ENCODE assay signal across 9 cellular contexts in the genomic region with DNA sequence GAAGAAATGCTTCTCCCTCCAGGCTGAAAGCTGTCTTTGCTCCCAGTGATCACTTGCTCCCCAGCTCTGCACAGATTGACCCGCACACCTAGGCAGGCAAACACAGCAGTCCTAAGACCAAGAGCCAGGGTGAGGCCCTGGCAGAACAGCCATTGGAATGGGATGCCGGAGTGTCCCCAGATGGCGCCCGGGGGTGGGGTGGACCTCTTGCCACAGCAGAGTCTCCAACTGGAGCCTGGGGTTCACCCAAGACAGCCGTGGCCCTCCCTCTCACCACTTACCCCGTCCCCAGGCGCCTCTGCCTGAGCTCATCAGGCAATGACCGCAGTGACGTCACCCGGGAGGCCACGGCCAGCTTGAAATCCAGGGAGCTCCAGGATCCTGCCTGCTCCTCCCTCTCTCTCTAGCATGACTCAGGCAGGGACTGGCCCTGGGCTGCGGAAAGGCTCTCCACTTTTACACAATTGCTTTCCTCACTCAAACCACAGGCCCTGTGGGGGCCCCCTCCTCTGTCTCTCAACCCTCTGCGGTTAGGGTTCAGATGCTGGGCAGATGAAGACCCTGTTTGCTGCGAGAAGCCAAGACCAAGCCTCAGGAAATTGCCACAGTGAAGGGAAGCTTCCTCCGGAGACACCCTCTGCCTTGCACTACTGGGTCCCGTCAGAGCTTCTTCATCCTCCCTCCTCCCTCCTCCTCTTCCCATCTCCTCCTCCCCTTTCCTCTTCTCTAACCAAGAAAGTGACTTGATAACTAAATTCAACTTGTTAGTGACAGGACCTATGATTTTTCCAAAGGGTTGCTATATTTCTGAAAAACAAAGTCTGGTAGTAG. TPM values are rescaled to one million over a fixed set of nuclear protein-coding genes. Genes with fewer than 3 reads are reported as not detected.
A peak's percentile ranks its signal among the peaks of the same experiment; 100 is the strongest.
DNase-seq lines count a peak whose midpoint lies in the region; ATAC-seq, FAIRE-seq and TF ChIP-seq lines count a peak whose summit lies in the region.
"Had no signal": no experiment of that assay in that cellular context is flagged by ENCODE, and none has a peak within 500 bp of the region (broad histone marks: within the 10 kb centered on the region; RNA-seq: fewer than 3 reads in every experiment).

No MANE protein-coding gene starts in this region.

- peaks cover 20% of the 10 kb centered on the region for H3K4me1 Mint-ChIP-seq in brain

- DNase-seq in A549 (ENCODE audit: low read depth in 1 of 2, low spot score in 1 of 2) (peak; percentile 96 to 99), HFF-Myc (ENCODE audit: extremely low read depth, low read depth) (peak; percentile 96), SW480 (ENCODE audit: low spot score) (peak; percentile 94), iPS-NIHi11 (ENCODE audit: low spot score) (peak; percentile 83), skeletal muscle cell (ENCODE audit: low read depth) (peak; percentile 99), NAMALWA (ENCODE audit: low spot score) (no peak)

- peak; percentile 55 to 89; a peak in 3 of 5 replicates for TF ChIP-seq EP300 in A549 (IDR thresholded peaks at IDR 0.05)

- CTCF ChIA-PET in A549 (lab: Yijun Ruan, JAX) = interaction anchor here (0.8 to 26.1 kb wide), 19 partner anchors 9 to 659 kb away, joined by 3 to 1179 read pairs (median 4); partner anchors contain the start of genes ASB6 and PTGES

- H3K27ac Mint-ChIP-seq in brain = peak overlapping the region in 3 of 5 experiments; percentile 36 to 94 (median 70)

- no peaks in the 10 kb centered on the region for H3K36me3 Mint-ChIP-seq in brain

- TF ChIP-seq POLR2A in A549 (IDR thresholded peaks at IDR 0.05; ENCODE audit: low read length) = peak; percentile 42

- TF ChIP-seq RAD21 in A549 (conservative IDR thresholded peaks at IDR 0.05 in 1 of 2, IDR thresholded peaks at IDR 0.05 in 1 of 2) = peak in 1 of 2 experiments; percentile 26; a peak in 1 of 5 replicates

- POLR2A ChIA-PET in A549 (lab: Yijun Ruan, JAX) = interaction anchor here (0.5 to 3.5 kb wide), 15 partner anchors 10 to 311 kb away, joined by 3 to 27 read pairs (median 5); partner anchors contain the start of gene PTGES

- peaks cover 0 to 2% (median 0%) of the 10 kb centered on the region in 5 experiments for H3K9me3 Mint-ChIP-seq in brain

- H3K9me3 ChIP-seq in A549 = no peaks in the 10 kb centered on the region

- H3K27me3 Mint-ChIP-seq in brain = peaks cover 4% of the 10 kb centered on the region

- H3K27ac ChIP-seq in A549 = peak overlapping the region; percentile 88 to 89

- H3K4me1 ChIP-seq in A549 = peaks cover 66% of the 10 kb centered on the region

- peak overlapping the region in 2 of 5 experiments; percentile 12 to 28 for H3K4me3 Mint-ChIP-seq in brain

- H3K4me3 ChIP-seq in A549 = 0 out of 3 replicates have a peak overlapping the region, but pooled peaks have one; percentile 11
- peak overlapping the region; percentile 24 for H3K4me3 ChIP-seq in HFF-Myc (replicated peaks; ENCODE audit: low read depth, low read length)
- no peak overlapping the region for H3K4me3 ChIP-seq in skeletal muscle cell (ENCODE audit: low read depth, low read length)

- TF ChIP-seq CTCF in A549 (IDR thresholded peaks at IDR 0.05) (no peak), HFF-Myc (IDR thresholded peaks at IDR 0.05; ENCODE audit: low read depth, low read length, missing control alignments) (no peak), brain (conservative IDR thresholded peaks at IDR 0.05) (no peak)

- ATAC-seq in A549 (peak; percentile 95 to 97), GM21786 (IDR thresholded peaks at IDR 0.05; ENCODE audit: unreplicated experiment) (no peak)

- FAIRE-seq in A549 (lab: Jason Lieb, UNC) = no peak
- FAIRE-seq: frontal cortex had no signal

- H3K4me2 ChIP-seq in A549 = peak overlapping the region; percentile 73

- 4% methylated on average over 6 of the region's 16 CpGs for WGBS in A549 (ENCODE audit: missing lambda C conversion rate)

TF ChIP-seq in A549, 52 proteins besides CTCF, POLR2A, EP300 and RAD21 (continues in another document):
- TF ChIP-seq MAZ (IDR thresholded peaks at IDR 0.05; ENCODE audit: borderline replicate concordance, low read depth, low read length) = no peak
- TF ChIP-seq ZSCAN20 (CRISPR knock-in tag; IDR thresholded peaks at IDR 0.05) = no peak; the same call in 1 of the 2 replicates
- 0 out of 2 replicates have a peak, but pooled peaks have one; percentile 5 for TF ChIP-seq HOXB5 (CRISPR knock-in tag; IDR thresholded peaks at IDR 0.05)
- no peak for TF ChIP-seq TP53 (CRISPR knock-in tag; IDR thresholded peaks at IDR 0.05)
- no peak for TF ChIP-seq CHD2 (IDR thresholded peaks at IDR 0.05; ENCODE audit: low read length, partially characterized antibody)
- no peak for TF ChIP-seq CBX8 (IDR thresholded peaks at IDR 0.05)
- TF ChIP-seq REST (IDR thresholded peaks at IDR 0.05) = no peak
- no peak for TF ChIP-seq E2F6 (IDR thresholded peaks at IDR 0.05; ENCODE audit: borderline replicate concordance, low read depth)
- TF ChIP-seq, protein P1, sequence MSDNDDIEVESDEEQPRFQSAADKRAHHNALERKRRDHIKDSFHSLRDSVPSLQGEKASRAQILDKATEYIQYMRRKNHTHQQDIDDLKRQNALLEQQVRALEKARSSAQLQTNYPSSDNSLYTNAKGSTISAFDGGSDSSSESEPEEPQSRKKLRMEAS (IDR thresholded peaks at IDR 0.05) = peak; percentile 50; the same call in 1 of the 2 replicates

RNA-seq across cellular contexts. Expression of gene PTGES, which starts 24.3 kb away (rescaled TPM):
- polyA plus RNA-seq in A549 (2011; rRNA removed) (19.1 and 22.1 TPM in 2 replicates), A549 (2017; fragmentation: RNase III; extraction: RNeasy Plus Mini Kit Qiagen cat#74134 plus additional on column Dnase treatment) (48.1 to 58.8 TPM (median 53.7 TPM) in 3 replicates), brain (ENCODE audit: insufficient read depth, low read depth, low replicate concordance) (1.8 TPM)
- 30.0 and 40.9 TPM in 2 replicates for polyA plus RNA-seq in A549 (2012; cell fraction: cytosol; rRNA removed)
- 14.0 and 16.6 TPM in 2 replicates for polyA plus RNA-seq in A549 (2012; cell fraction: nucleus; rRNA removed)
- 19.5 and 23.8 TPM in 2 replicates for polyA minus RNA-seq in A549 (2011; rRNA and poly(A)+ RNA removed)

RNA-seq across cellular contexts. Expression of gene TOR1B, which starts 25.8 kb away (rescaled TPM):
- polyA plus RNA-seq in A549 (2011; rRNA removed) = 32.4 and 38.0 TPM in 2 replicates
- 14.0 and 19.1 TPM in 2 replicates for polyA plus RNA-seq in A549 (2012; cell fraction: cytosol; rRNA removed)
- polyA plus RNA-seq in A549 (2012; cell fraction: nucleus; rRNA removed) = 22.8 and 23.4 TPM in 2 replicates
- 23.3 to 26.9 TPM (median 24.9 TPM) in 3 replicates for polyA plus RNA-seq in A549 (2017; fragmentation: RNase III; extraction: RNeasy Plus Mini Kit Qiagen cat#74134 plus additional on column Dnase treatment)
- polyA minus RNA-seq in A549 (2011; rRNA and poly(A)+ RNA removed) = 17.9 and 21.1 TPM in 2 replicates
- polyA plus RNA-seq in brain (ENCODE audit: insufficient read depth, low read depth, low replicate concordance) = 23.7 TPM

RNA-seq across cellular contexts. Expression of gene TOR1A, which starts 46.8 kb away (rescaled TPM):
- polyA plus RNA-seq in A549 (2011; rRNA removed) (74.9 and 77.3 TPM in 2 replicates), A549 (2017; fragmentation: RNase III; extraction: RNeasy Plus Mini Kit Qiagen cat#74134 plus additional on column Dnase treatment) (52.3 to 58.7 TPM (median 54.0 TPM) in 3 replicates), brain (ENCODE audit: insufficient read depth, low read depth, low replicate concordance) (53.5 TPM)
- 52.8 and 62.0 TPM in 2 replicates for polyA plus RNA-seq in A549 (2012; cell fraction: cytosol; rRNA removed)
- 42.8 and 52.6 TPM in 2 replicates for polyA plus RNA-seq in A549 (2012; cell fraction: nucleus; rRNA removed)
- polyA minus RNA-seq in A549 (2011; rRNA and poly(A)+ RNA removed) = 35.7 and 38.4 TPM in 2 replicates

RNA-seq across cellular contexts. Expression of gene C9orf78, which starts 57.9 kb away (rescaled TPM):
- polyA plus RNA-seq in A549 (2011; rRNA removed) (58.0 and 91.4 TPM in 2 replicates), A549 (2017; fragmentation: RNase III; extraction: RNeasy Plus Mini Kit Qiagen cat#74134 plus additional on column Dnase treatment) (111 to 131 TPM (median 127 TPM) in 3 replicates), brain (ENCODE audit: insufficient read depth, low read depth, low replicate concordance) (119 TPM)
- 34.3 and 38.0 TPM in 2 replicates for polyA plus RNA-seq in A549 (2012; cell fraction: cytosol; rRNA removed)
- polyA plus RNA-seq in A549 (2012; cell fraction: nucleus; rRNA removed) = 6.0 and 10.5 TPM in 2 replicates
- 7.8 and 8.7 TPM in 2 replicates for polyA minus RNA-seq in A549 (2011; rRNA and poly(A)+ RNA removed)

RNA-seq across cellular contexts. Expression of gene USP20, which starts 58.1 kb away (rescaled TPM):
- polyA plus RNA-seq in A549 (2011; rRNA removed) = 3.8 and 3.9 TPM in 2 replicates
- 6.7 and 7.7 TPM in 2 replicates for polyA plus RNA-seq in A549 (2012; cell fraction: cytosol; rRNA removed)
- 27.3 and 32.5 TPM in 2 replicates for polyA plus RNA-seq in A549 (2012; cell fraction: nucleus; rRNA removed)
- polyA plus RNA-seq in A549 (2017; fragmentation: RNase III; extraction: RNeasy Plus Mini Kit Qiagen cat#74134 plus additional on column Dnase treatment) = 5.0 to 5.9 TPM (median 5.9 TPM) in 3 replicates
- polyA minus RNA-seq in A549 (2011; rRNA and poly(A)+ RNA removed) = 6.6 and 8.8 TPM in 2 replicates
- 61.8 TPM for polyA plus RNA-seq in brain (ENCODE audit: insufficient read depth, low read depth, low replicate concordance)
